In genomic region chr2:126894082-126894481, GRCh38 we compare ENCODE assay signal across 34 cellular contexts. TPM values are rescaled to one million over a fixed set of nuclear protein-coding genes. Genes with fewer than 3 reads are reported as not detected.
"Had no signal": no experiment of that assay in that cellular context is flagged by ENCODE, and none has a peak within 500 bp of the region (broad histone marks: within the 10 kb centered on the region; RNA-seq: fewer than 3 reads in every experiment).

No MANE protein-coding gene starts in this region.

- H3K27ac ChIP-seq: brain microvascular endothelial cell, PC-9, SJCRH30, SK-N-MC had no signal

- ATAC-seq: activated CD8-positive, alpha-beta T cell treated with anti-CD3 and anti-CD28 coated beads for 36 hours; activated T-cell treated with anti-CD3 and anti-CD28 coated beads, Interleukin-2, amount 50 U/mL, for 72 hours; activated T-helper 17 cell treated with anti-CD3 and anti-CD28 coated beads, Interleukin-2, amount 50 U/mL, for 72 hours had no signal

- H3K4me3 ChIP-seq: MG63, PC-9, SJCRH30, SK-N-MC had no signal

- H3K9me3 ChIP-seq: MG63, SJCRH30 had no signal

- DNase-seq: activated CD4-positive, alpha-beta T cell treated with anti-CD3 and anti-CD28 coated beads, Interleukin-2, amount 10 ng/mL, durations not matched to agents 24 days and 14 days; activated CD4-positive, alpha-beta T cell treated with anti-CD3 and anti-CD28 coated beads, Interleukin-2, amount 50 U/mL, for 4 hours; activated CD8-positive, alpha-beta T cell treated with anti-CD3 and anti-CD28 coated beads for 36 hours; activated naive CD4-positive, alpha-beta T cell; activated naive CD4-positive, alpha-beta T cell treated with anti-CD3 and anti-CD28 coated beads, Interleukin-2, amount 50 U/mL, for 16 hours; activated naive CD8-positive, alpha-beta T cell treated with anti-CD3 and anti-CD28 coated beads for 36 hours; activated T-cell treated with anti-CD3 and anti-CD28 coated beads for 4 hours; activated T-cell treated with anti-CD3 and anti-CD28 coated beads, Interleukin-2, amount 50 U/mL, for 72 hours; amniotic stem cell; aorta; brain microvascular endothelial cell; Kasumi-1; KG1; MG63; NCI-H1048; NCI-H1105 treated with DMSO at 0.1 percent for 48 hours; NCI-H1436; NCI-H1694; NCI-H2029; NCI-H345; NCI-H524 treated with DMSO at 0.1 percent for 48 hours; NCI-H748 treated with DMSO at 0.1 percent for 48 hours; NK-92 treated with Interleukin-12 subunit alpha and Interleukin-12 subunit beta, amount 100 ng/mL, for 24 hours; PC-9; SHP77; SJCRH30; T1000 had no signal

- H3K4me1 ChIP-seq: SJCRH30 had no signal

- H3K36me3 ChIP-seq: brain microvascular endothelial cell, MG63, SJCRH30 had no signal

- H3K27me3 ChIP-seq: brain microvascular endothelial cell, MG63, SJCRH30 had no signal

RNA-seq across cellular contexts. Expression of gene TEX51, which starts 4.6 kb away (rescaled TPM):
- total RNA-seq: activated CD4-positive, alpha-beta T cell treated with anti-CD3 and anti-CD28 coated beads, Interleukin-2, amount 10 ng/mL, durations not matched to agents 24 days and 14 days; activated CD8-positive, alpha-beta memory T cell treated with anti-CD3 and anti-CD28 coated beads for 36 hours; activated CD8-positive, alpha-beta T cell treated with anti-CD3 and anti-CD28 coated beads for 36 hours; activated naive CD8-positive, alpha-beta T cell treated with anti-CD3 and anti-CD28 coated beads for 36 hours; activated T-cell treated with anti-CD3 and anti-CD28 coated beads, Interleukin-2, amount 50 U/mL, for 72 hours; activated T-helper 17 cell treated with anti-CD3 and anti-CD28 coated beads, Interleukin-2, amount 50 U/mL, for 72 hours; aorta; NCI-H460; OCI-LY7; PC-9; SJCRH30; T-helper 1 cell treated with Interleukin-12 subunit alpha and Interleukin-12 subunit beta and Interleukin-4 antibody, amounts not matched to agents 30 ng/mL and 1 ng/mL, for 36 hours; T-helper 2 cell treated with Interferon-gamma antibody and Interleukin-4, amounts not matched to agents 100 ng/mL and 5 ng/mL, for 36 hours had no signal
